In genomic region chr2:134119672-134120159, GRCh38 we compare ENCODE assay signal across 1 cellular context.
TF ChIP-seq lines count a peak whose summit lies in the region.

No MANE protein-coding gene starts in this region.

TF ChIP-seq in HepG2, 621 proteins besides CTCF, POLR2A, EP300 and RAD21 (continued from another document and continues in another):
- TF ChIP-seq, protein P1, sequence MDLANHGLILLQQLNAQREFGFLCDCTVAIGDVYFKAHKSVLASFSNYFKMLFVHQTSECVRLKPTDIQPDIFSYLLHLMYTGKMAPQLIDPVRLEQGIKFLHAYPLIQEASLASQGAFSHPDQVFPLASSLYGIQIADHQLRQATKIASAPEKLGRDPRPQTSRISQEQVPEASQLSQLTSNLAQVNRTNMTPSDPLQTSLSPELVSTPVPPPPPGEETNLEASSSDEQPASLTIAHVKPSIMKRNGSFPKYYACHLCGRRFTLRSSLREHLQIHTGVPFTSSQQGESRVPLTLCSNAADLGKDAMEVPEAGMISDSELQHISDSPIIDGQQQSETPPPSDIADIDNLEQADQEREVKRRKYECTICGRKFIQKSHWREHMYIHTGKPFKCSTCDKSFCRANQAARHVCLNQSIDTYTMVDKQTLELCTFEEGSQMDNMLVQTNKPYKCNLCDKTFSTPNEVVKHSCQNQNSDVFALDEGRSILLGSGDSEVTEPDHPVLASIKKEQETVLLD (CRISPR knock-in tag; IDR thresholded peaks at IDR 0.05; ENCODE audit: low read depth), result no peak; the same call in 1 of the 2 replicates
- TF ChIP-seq ZNF333 (CRISPR knock-in tag; IDR thresholded peaks at IDR 0.05; ENCODE audit: borderline replicate concordance) (no peak), ZNF160 (CRISPR knock-in tag; IDR thresholded peaks at IDR 0.05) (no peak), KLF15 (CRISPR knock-in tag; IDR thresholded peaks at IDR 0.05; ENCODE audit: borderline replicate concordance) (no peak; the same call in 1 of the 2 replicates), NONO (IDR thresholded peaks at IDR 0.05) (no peak), NONO (CRISPR knock-in tag; conservative IDR thresholded peaks at IDR 0.05) (0 out of 2 replicates have a peak, but pooled peaks have one; percentile 28), ZNF354B (CRISPR knock-in tag; IDR thresholded peaks at IDR 0.05) (0 out of 2 replicates have a peak, but pooled peaks have one; percentile 20), ZNF3 (CRISPR knock-in tag; IDR thresholded peaks at IDR 0.05) (no peak), ZNF800 (CRISPR knock-in tag; IDR thresholded peaks at IDR 0.05) (peak; percentile 90), HNF1A (IDR thresholded peaks at IDR 0.05; ENCODE audit: low read depth) (no peak), HNF1A (CRISPR knock-in tag; IDR thresholded peaks at IDR 0.05; ENCODE audit: borderline replicate concordance) (peak; percentile 46; the same call in 1 of the 2 replicates), KMT2B (CRISPR knock-in tag; IDR thresholded peaks at IDR 0.05) (peak; percentile 82), ISX (CRISPR knock-in tag; conservative IDR thresholded peaks at IDR 0.05) (peak; percentile 88; the same call in 1 of the 2 replicates), CREM (IDR thresholded peaks at IDR 0.05) (no peak; the same call in 1 of the 2 replicates), CREM (CRISPR knock-in tag; IDR thresholded peaks at IDR 0.05) (no peak), BCL6 (CRISPR knock-in tag; IDR thresholded peaks at IDR 0.05) (no peak; the same call in none of the 2 replicates), HINFP (CRISPR knock-in tag; IDR thresholded peaks at IDR 0.05; ENCODE audit: low read depth) (peak; percentile 59; the same call in 1 of the 2 replicates), STAG1 (CRISPR knock-in tag; IDR thresholded peaks at IDR 0.05) (no peak), RFXAP (CRISPR knock-in tag; IDR thresholded peaks at IDR 0.05; ENCODE audit: borderline replicate concordance) (0 out of 2 replicates have a peak, but pooled peaks have one; percentile 53), HOXA5 (CRISPR knock-in tag; IDR thresholded peaks at IDR 0.05) (peak; percentile 82), ZNF776 (CRISPR knock-in tag; IDR thresholded peaks at IDR 0.05) (peak; percentile 45; the same call in 1 of the 2 replicates), EEA1 (CRISPR knock-in tag; IDR thresholded peaks at IDR 0.05; ENCODE audit: borderline replicate concordance) (peak; percentile 61; the same call in 1 of the 2 replicates), ZNF510 (CRISPR knock-in tag; IDR thresholded peaks at IDR 0.05; ENCODE audit: low read depth) (peak; percentile 65; the same call in 1 of the 2 replicates), DMAP1 (CRISPR knock-in tag; IDR thresholded peaks at IDR 0.05) (no peak; the same call in 1 of the 2 replicates), MBD4 (IDR thresholded peaks at IDR 0.05; ENCODE audit: borderline replicate concordance, low read length) (no peak), BRCA1 (CRISPR knock-in tag; IDR thresholded peaks at IDR 0.05) (peak; percentile 64; the same call in 1 of the 2 replicates), ZGPAT (CRISPR knock-in tag; IDR thresholded peaks at IDR 0.05) (peak; percentile 77; the same call in 1 of the 2 replicates), ZSCAN20 (CRISPR knock-in tag; IDR thresholded peaks at IDR 0.05; ENCODE audit: borderline replicate concordance) (0 out of 2 replicates have a peak, but pooled peaks have one; percentile 71), ZNF775 (CRISPR knock-in tag; IDR thresholded peaks at IDR 0.05; ENCODE audit: borderline replicate concordance) (peak; percentile 90; the same call in 1 of the 2 replicates), THAP7 (CRISPR knock-in tag; IDR thresholded peaks at IDR 0.05) (no peak), BRD4 (CRISPR knock-in tag; IDR thresholded peaks at IDR 0.05) (peak; percentile 84; the same call in 1 of the 2 replicates), MYC (CRISPR knock-in tag; IDR thresholded peaks at IDR 0.05; ENCODE audit: borderline replicate concordance) (peak; percentile 63; the same call in 1 of the 2 replicates), GATA4 (IDR thresholded peaks at IDR 0.05; ENCODE audit: borderline replicate concordance, low read depth) (no peak), ZNF484 (CRISPR knock-in tag; IDR thresholded peaks at IDR 0.05; ENCODE audit: borderline replicate concordance, low read depth) (no peak), ZNF251 (CRISPR knock-in tag; IDR thresholded peaks at IDR 0.05) (no peak), POLR2AphosphoS2 (IDR thresholded peaks at IDR 0.05; ENCODE audit: low read depth, low read length) (no peak)
- TF ChIP-seq, protein P2, sequence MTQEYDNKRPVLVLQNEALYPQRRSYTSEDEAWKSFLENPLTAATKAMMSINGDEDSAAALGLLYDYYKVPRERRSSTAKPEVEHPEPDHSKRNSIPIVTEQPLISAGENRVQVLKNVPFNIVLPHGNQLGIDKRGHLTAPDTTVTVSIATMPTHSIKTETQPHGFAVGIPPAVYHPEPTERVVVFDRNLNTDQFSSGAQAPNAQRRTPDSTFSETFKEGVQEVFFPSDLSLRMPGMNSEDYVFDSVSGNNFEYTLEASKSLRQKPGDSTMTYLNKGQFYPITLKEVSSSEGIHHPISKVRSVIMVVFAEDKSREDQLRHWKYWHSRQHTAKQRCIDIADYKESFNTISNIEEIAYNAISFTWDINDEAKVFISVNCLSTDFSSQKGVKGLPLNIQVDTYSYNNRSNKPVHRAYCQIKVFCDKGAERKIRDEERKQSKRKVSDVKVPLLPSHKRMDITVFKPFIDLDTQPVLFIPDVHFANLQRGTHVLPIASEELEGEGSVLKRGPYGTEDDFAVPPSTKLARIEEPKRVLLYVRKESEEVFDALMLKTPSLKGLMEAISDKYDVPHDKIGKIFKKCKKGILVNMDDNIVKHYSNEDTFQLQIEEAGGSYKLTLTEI (CRISPR knock-in tag; conservative IDR thresholded peaks at IDR 0.05), result no peak
- TF ChIP-seq, protein P3, sequence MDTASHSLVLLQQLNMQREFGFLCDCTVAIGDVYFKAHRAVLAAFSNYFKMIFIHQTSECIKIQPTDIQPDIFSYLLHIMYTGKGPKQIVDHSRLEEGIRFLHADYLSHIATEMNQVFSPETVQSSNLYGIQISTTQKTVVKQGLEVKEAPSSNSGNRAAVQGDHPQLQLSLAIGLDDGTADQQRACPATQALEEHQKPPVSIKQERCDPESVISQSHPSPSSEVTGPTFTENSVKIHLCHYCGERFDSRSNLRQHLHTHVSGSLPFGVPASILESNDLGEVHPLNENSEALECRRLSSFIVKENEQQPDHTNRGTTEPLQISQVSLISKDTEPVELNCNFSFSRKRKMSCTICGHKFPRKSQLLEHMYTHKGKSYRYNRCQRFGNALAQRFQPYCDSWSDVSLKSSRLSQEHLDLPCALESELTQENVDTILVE (CRISPR knock-in tag; IDR thresholded peaks at IDR 0.05), result no peak
- TF ChIP-seq, protein P4, sequence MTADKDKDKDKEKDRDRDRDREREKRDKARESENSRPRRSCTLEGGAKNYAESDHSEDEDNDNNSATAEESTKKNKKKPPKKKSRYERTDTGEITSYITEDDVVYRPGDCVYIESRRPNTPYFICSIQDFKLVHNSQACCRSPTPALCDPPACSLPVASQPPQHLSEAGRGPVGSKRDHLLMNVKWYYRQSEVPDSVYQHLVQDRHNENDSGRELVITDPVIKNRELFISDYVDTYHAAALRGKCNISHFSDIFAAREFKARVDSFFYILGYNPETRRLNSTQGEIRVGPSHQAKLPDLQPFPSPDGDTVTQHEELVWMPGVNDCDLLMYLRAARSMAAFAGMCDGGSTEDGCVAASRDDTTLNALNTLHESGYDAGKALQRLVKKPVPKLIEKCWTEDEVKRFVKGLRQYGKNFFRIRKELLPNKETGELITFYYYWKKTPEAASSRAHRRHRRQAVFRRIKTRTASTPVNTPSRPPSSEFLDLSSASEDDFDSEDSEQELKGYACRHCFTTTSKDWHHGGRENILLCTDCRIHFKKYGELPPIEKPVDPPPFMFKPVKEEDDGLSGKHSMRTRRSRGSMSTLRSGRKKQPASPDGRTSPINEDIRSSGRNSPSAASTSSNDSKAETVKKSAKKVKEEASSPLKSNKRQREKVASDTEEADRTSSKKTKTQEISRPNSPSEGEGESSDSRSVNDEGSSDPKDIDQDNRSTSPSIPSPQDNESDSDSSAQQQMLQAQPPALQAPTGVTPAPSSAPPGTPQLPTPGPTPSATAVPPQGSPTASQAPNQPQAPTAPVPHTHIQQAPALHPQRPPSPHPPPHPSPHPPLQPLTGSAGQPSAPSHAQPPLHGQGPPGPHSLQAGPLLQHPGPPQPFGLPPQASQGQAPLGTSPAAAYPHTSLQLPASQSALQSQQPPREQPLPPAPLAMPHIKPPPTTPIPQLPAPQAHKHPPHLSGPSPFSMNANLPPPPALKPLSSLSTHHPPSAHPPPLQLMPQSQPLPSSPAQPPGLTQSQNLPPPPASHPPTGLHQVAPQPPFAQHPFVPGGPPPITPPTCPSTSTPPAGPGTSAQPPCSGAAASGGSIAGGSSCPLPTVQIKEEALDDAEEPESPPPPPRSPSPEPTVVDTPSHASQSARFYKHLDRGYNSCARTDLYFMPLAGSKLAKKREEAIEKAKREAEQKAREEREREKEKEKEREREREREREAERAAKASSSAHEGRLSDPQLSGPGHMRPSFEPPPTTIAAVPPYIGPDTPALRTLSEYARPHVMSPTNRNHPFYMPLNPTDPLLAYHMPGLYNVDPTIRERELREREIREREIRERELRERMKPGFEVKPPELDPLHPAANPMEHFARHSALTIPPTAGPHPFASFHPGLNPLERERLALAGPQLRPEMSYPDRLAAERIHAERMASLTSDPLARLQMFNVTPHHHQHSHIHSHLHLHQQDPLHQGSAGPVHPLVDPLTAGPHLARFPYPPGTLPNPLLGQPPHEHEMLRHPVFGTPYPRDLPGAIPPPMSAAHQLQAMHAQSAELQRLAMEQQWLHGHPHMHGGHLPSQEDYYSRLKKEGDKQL (CRISPR knock-in tag; IDR thresholded peaks at IDR 0.05; ENCODE audit: low read depth), result no peak
